Comparison of ENCODE assay signal across 1 cellular context in the genomic region with DNA sequence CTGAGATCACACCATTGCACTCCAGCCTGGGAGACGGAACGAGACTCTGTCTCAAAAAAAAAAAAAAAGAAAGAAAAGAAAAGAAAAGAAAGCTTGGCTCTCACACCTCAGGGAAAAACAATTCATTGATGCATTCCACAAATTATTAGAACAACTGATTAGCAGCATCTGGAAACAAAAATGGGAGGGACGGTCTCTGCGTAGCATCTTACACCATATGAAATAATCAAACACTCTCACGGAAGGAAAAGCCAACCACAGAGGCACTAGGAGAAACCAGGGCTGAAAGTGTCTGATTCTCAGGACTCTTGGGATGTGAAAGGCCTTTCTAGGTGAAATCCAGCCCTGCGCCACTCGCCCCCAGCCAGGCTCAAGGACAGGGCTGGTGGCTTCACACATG.
TF ChIP-seq lines count a peak whose summit lies in the region.

No MANE protein-coding gene starts in this region.

TF ChIP-seq in WTC11, 78 proteins besides CTCF, POLR2A, EP300 and RAD21:
- TF ChIP-seq, protein P1, sequence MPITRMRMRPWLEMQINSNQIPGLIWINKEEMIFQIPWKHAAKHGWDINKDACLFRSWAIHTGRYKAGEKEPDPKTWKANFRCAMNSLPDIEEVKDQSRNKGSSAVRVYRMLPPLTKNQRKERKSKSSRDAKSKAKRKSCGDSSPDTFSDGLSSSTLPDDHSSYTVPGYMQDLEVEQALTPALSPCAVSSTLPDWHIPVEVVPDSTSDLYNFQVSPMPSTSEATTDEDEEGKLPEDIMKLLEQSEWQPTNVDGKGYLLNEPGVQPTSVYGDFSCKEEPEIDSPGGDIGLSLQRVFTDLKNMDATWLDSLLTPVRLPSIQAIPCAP (CRISPR knock-in tag; IDR thresholded peaks at IDR 0.05): no peak
- TF ChIP-seq, protein P2, sequence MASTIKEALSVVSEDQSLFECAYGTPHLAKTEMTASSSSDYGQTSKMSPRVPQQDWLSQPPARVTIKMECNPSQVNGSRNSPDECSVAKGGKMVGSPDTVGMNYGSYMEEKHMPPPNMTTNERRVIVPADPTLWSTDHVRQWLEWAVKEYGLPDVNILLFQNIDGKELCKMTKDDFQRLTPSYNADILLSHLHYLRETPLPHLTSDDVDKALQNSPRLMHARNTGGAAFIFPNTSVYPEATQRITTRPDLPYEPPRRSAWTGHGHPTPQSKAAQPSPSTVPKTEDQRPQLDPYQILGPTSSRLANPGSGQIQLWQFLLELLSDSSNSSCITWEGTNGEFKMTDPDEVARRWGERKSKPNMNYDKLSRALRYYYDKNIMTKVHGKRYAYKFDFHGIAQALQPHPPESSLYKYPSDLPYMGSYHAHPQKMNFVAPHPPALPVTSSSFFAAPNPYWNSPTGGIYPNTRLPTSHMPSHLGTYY (CRISPR knock-in tag; IDR thresholded peaks at IDR 0.05): no peak
- TF ChIP-seq FOXJ3 (CRISPR knock-in tag; IDR thresholded peaks at IDR 0.05; ENCODE audit: borderline replicate concordance) (no peak), SMAD3 (CRISPR knock-in tag; IDR thresholded peaks at IDR 0.05; ENCODE audit: borderline replicate concordance) (no peak), KAT7 (CRISPR knock-in tag; IDR thresholded peaks at IDR 0.05; ENCODE audit: borderline replicate concordance) (no peak)
